ENCODE assay signal across 14 cellular contexts in the genomic region with DNA sequence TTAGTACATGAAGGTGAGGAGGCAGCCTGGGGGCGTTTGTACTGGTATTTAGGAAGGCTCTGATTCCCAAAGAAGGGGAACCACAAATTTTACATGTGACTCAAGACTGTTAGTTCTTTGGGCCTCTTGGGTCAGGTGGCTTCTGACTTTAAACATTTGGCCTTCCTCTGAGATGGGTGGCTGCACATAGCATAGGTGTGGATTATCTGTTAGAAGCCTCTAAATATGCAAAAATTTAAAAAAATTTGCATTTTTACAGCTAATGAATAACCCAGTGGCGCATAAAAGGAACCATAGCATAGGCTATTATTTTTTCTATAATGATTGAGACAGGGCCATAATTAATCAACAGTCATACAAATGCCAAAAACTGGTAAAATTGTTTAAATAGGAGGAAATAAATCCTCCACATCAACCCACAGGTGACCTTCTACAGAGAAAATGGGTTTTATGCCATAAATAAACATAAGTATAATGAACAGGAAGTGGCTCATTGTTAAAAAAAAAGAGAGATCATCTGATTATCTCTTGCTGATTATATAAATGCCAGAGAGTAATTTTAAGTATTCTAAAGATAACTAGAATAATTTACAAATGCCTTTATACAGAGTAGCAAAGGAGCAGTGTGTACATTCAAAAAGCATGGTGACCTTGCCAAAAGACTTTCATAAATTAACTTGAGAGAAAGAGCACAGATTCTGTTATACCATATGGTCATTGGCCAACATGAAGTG.
DNase-seq lines count a peak whose midpoint lies in the region; ATAC-seq and TF ChIP-seq lines count a peak whose summit lies in the region.
"Had no signal": no experiment of that assay in that cellular context is flagged by ENCODE, and none has a peak within 500 bp of the region (broad histone marks: within the 10 kb centered on the region; RNA-seq: fewer than 3 reads in every experiment).

No MANE protein-coding gene starts in this region.

- H3K4me1 ChIP-seq in DOHH2 (ENCODE audit: control insufficient read depth, low read length) = peaks cover 24% of the 10 kb centered on the region
- no peaks in the 10 kb centered on the region for H3K4me1 ChIP-seq in gastroesophageal sphincter

- H3K9ac ChIP-seq in SU-DHL-6 (ENCODE audit: low read length) = no peak overlapping the region

- no peak overlapping the region for H3K4me3 ChIP-seq in DOHH2 (ENCODE audit: low read length)
- H3K4me3 ChIP-seq in SU-DHL-6 (ENCODE audit: insufficient read depth, low read length, poor library complexity, severe bottlenecking) = no peak overlapping the region
- no peak overlapping the region for H3K4me3 ChIP-seq in gastroesophageal sphincter

- H3K4me2 ChIP-seq in DOHH2 (ENCODE audit: low read length) (peak overlapping the region; percentile 2; the same call in 1 of the 2 replicates), SU-DHL-6 (ENCODE audit: low read depth, low read length, poor library complexity, severe bottlenecking) (no peak overlapping the region)

- H3K9me3 Mint-ChIP-seq in memory B cell (peaks cover 1% of the 10 kb centered on the region), endothelial cell (ENCODE audit: unreplicated experiment) (no peaks in the 10 kb centered on the region)
- H3K9me3 Mint-ChIP-seq in T-helper 2 cell treated with Interferon-gamma antibody and Interleukin-4, amounts not matched to agents 5 μg/mL and 100 μg/mL, for 36 hours = no peaks in the 10 kb centered on the region

- H3K4me3 Mint-ChIP-seq in memory B cell (peak overlapping the region; percentile 3), endothelial cell (ENCODE audit: unreplicated experiment) (no peak overlapping the region)
- no peak overlapping the region for H3K4me3 Mint-ChIP-seq in T-helper 2 cell treated with Interferon-gamma antibody and Interleukin-4, amounts not matched to agents 5 μg/mL and 100 μg/mL, for 36 hours

- H3K36me3 Mint-ChIP-seq in memory B cell (no peaks in the 10 kb centered on the region), endothelial cell (ENCODE audit: low read depth, unreplicated experiment) (no peaks in the 10 kb centered on the region)
- no peaks in the 10 kb centered on the region for H3K36me3 Mint-ChIP-seq in T-helper 2 cell treated with Interferon-gamma antibody and Interleukin-4, amounts not matched to agents 5 μg/mL and 100 μg/mL, for 36 hours (ENCODE audit: low read depth)

- H3K9me3 ChIP-seq in DOHH2 (ENCODE audit: control insufficient read depth, insufficient read depth, low read length) (no peaks in the 10 kb centered on the region), SU-DHL-6 (ENCODE audit: insufficient read depth, low read length) (no peaks in the 10 kb centered on the region), gastroesophageal sphincter (no peaks in the 10 kb centered on the region)

- H3K9me2 ChIP-seq in DOHH2 (replicated peaks; ENCODE audit: control insufficient read depth, low read length) (no peaks in the 10 kb centered on the region), SU-DHL-6 (replicated peaks; ENCODE audit: insufficient read depth, low read length) (no peaks in the 10 kb centered on the region)

- peak overlapping the region; percentile 52 for H2AFZ ChIP-seq in SU-DHL-6 (ENCODE audit: low read depth, low read length, severe bottlenecking)

- H3F3A ChIP-seq in DOHH2 (ENCODE audit: control insufficient read depth, insufficient read depth) (no peaks in the 10 kb centered on the region), SU-DHL-6 (ENCODE audit: insufficient read depth) (no peaks in the 10 kb centered on the region)

- H3K27ac ChIP-seq in DOHH2 (ENCODE audit: low read depth, low read length) (no peak overlapping the region), SU-DHL-6 (ENCODE audit: low read depth, low read length) (no peak overlapping the region), gastroesophageal sphincter (no peak overlapping the region)

- H3K27me3 Mint-ChIP-seq in memory B cell = no peaks in the 10 kb centered on the region
- H3K27me3 Mint-ChIP-seq in endothelial cell (ENCODE audit: unreplicated experiment) = no peaks in the 10 kb centered on the region
- peaks cover 2% of the 10 kb centered on the region for H3K27me3 Mint-ChIP-seq in T-helper 2 cell treated with Interferon-gamma antibody and Interleukin-4, amounts not matched to agents 5 μg/mL and 100 μg/mL, for 36 hours (ENCODE audit: low read depth)

- DNase-seq in A172 (ENCODE audit: low spot score) (peak; percentile 23), memory B cell (ENCODE audit: low spot score in 2 of 2) (no peak), NCI-H1092 (lab: John Stamatoyannopoulos, UW) (no peak), endothelial cell (ENCODE audit: low spot score) (no peak)
- DNase-seq in T-helper 2 cell treated with Interferon-gamma antibody and Interleukin-4, amounts not matched to agents 5 μg/mL and 100 μg/mL, for 36 hours (ENCODE audit: low spot score) = no peak
- DNase-seq: DMS 273 treated with DMSO at 0.1 percent for 48 hours, H7, MM.1S, NCI-H187 treated with DMSO at 0.1 percent for 48 hours, NCI-H2171, NCI-H446 treated with DMSO at 0.1 percent for 48 hours had no signal

- TF ChIP-seq POLR2A in gastroesophageal sphincter (IDR thresholded peaks at IDR 0.05) = no peak

- no peaks in the 10 kb centered on the region for H3K79me2 ChIP-seq in DOHH2 (ENCODE audit: control insufficient read depth, low read length)
- no peaks in the 10 kb centered on the region for H3K79me2 ChIP-seq in SU-DHL-6 (ENCODE audit: insufficient read depth, low read length)

- peak; percentile 38 for ATAC-seq in memory B cell (ENCODE audit: low read depth)
- ATAC-seq in gastroesophageal sphincter = no peak

- H3K4me1 Mint-ChIP-seq in memory B cell = peaks cover 22% of the 10 kb centered on the region
- peaks cover 4% of the 10 kb centered on the region for H3K4me1 Mint-ChIP-seq in endothelial cell (ENCODE audit: unreplicated experiment)
- peaks cover 1% of the 10 kb centered on the region for H3K4me1 Mint-ChIP-seq in T-helper 2 cell treated with Interferon-gamma antibody and Interleukin-4, amounts not matched to agents 5 μg/mL and 100 μg/mL, for 36 hours (ENCODE audit: low read depth)

- no peak for TF ChIP-seq CTCF in DOHH2 (IDR thresholded peaks at IDR 0.05; ENCODE audit: low read depth, low read length, poor library complexity, severe bottlenecking)
- no peak for TF ChIP-seq CTCF in SU-DHL-6 (IDR thresholded peaks at IDR 0.05; ENCODE audit: insufficient read depth, low read length, poor library complexity, severe bottlenecking)
- no peak for TF ChIP-seq CTCF in endothelial cell (IDR thresholded peaks at IDR 0.05; ENCODE audit: unreplicated experiment)
- TF ChIP-seq CTCF in gastroesophageal sphincter (IDR thresholded peaks at IDR 0.05) = no peak

- WGBS in gastroesophageal sphincter (ENCODE audit: low coverage in 1 of 2), 2 donors = 81 to 86% methylated on average over 1 to 2 of the region's 2 CpGs

- H3K36me3 ChIP-seq in DOHH2 (ENCODE audit: control insufficient read depth, low read length) (no peaks in the 10 kb centered on the region), SU-DHL-6 (ENCODE audit: low read length) (no peaks in the 10 kb centered on the region), gastroesophageal sphincter (no peaks in the 10 kb centered on the region)

- no peaks in the 10 kb centered on the region for H4K20me1 ChIP-seq in DOHH2 (ENCODE audit: control insufficient read depth, insufficient read depth, low read depth, low read length)
- H4K20me1 ChIP-seq in SU-DHL-6 (ENCODE audit: low read depth, low read length) = no peaks in the 10 kb centered on the region

- no peak for TF ChIP-seq EP300 in gastroesophageal sphincter (IDR thresholded peaks at IDR 0.05)

- H3K27ac Mint-ChIP-seq in memory B cell = peak overlapping the region; percentile 13
- H3K27ac Mint-ChIP-seq in endothelial cell (ENCODE audit: unreplicated experiment) = no peak overlapping the region
- H3K27ac Mint-ChIP-seq in T-helper 2 cell treated with Interferon-gamma antibody and Interleukin-4, amounts not matched to agents 5 μg/mL and 100 μg/mL, for 36 hours = no peak overlapping the region

- H3K27me3 ChIP-seq in DOHH2 (ENCODE audit: control insufficient read depth, low read length) (no peaks in the 10 kb centered on the region), SU-DHL-6 (ENCODE audit: low read length) (no peaks in the 10 kb centered on the region), gastroesophageal sphincter (no peaks in the 10 kb centered on the region)
